In genomic region chr21:42525228-42525604, GRCh38 we compare ENCODE assay signal across 8 cellular contexts. TPM values are rescaled to one million over a fixed set of nuclear protein-coding genes. Genes with fewer than 3 reads are reported as not detected.
DNase-seq lines count a peak whose midpoint lies in the region; ATAC-seq and TF ChIP-seq lines count a peak whose summit lies in the region.

No MANE protein-coding gene starts in this region.

- POLR2A ChIA-PET in CD4-positive, alpha-beta memory T cell (lab: Charles Lee; ENCODE audit: partially characterized antibody), result interaction anchor here (4.0 kb wide), 1 partner anchor 10 kb away, joined by 42 read pairs; the partner anchor contains the start of gene SLC37A1

- TF ChIP-seq CTCF in OCI-LY1 (IDR thresholded peaks at IDR 0.05; ENCODE audit: low read length) (no peak), left ventricle myocardium inferior (IDR thresholded peaks at IDR 0.05; ENCODE audit: borderline replicate concordance) (no peak)

- H3K9ac ChIP-seq in OCI-LY1 (ENCODE audit: low read length), result peak overlapping the region; percentile 64

- no peaks in the 10 kb centered on the region for H3K9me3 Mint-ChIP-seq in CD4-positive, alpha-beta memory T cell
- no peaks in the 10 kb centered on the region for H3K9me3 Mint-ChIP-seq in stimulated activated memory B cell treated with anti-CD40 and anti-IgM and Interleukin-4, amounts not matched to agents 10 μg/mL and 1 μg/mL and 100 μg/mL, for 72 hours

- DNase-seq in CD4-positive, alpha-beta memory T cell, result no peak
- no peak for DNase-seq in left ventricle myocardium inferior
- DNase-seq in posterior cingulate gyrus, result no peak
- no peak for DNase-seq in NK-92 (lab: John Stamatoyannopoulos, UW; ENCODE audit: unreplicated experiment)

- 0 out of 2 replicates have a peak, but pooled peaks cover 7% of the 10 kb centered on the region for H3F3A ChIP-seq in OCI-LY1 (ENCODE audit: insufficient read depth, low read length)

- no peaks in the 10 kb centered on the region for H3K9me3 ChIP-seq in CD4-positive, alpha-beta memory T cell (ENCODE audit: control insufficient read depth in 1 of 2, low read length in 2 of 2)
- H3K9me3 ChIP-seq in OCI-LY1 (ENCODE audit: low read length), result no peaks in the 10 kb centered on the region
- no peaks in the 10 kb centered on the region for H3K9me3 ChIP-seq in left ventricle myocardium inferior (replicated peaks)

- no peak overlapping the region for H2AFZ ChIP-seq in OCI-LY1 (ENCODE audit: low read length)

- H3K27ac ChIP-seq in CD4-positive, alpha-beta memory T cell (ENCODE audit: low read depth, low read length), result no peak overlapping the region
- H3K27ac ChIP-seq in OCI-LY1 (ENCODE audit: low read depth, low read length, poor library complexity, severe bottlenecking) (peak overlapping the region; percentile 97), left ventricle myocardium inferior (replicated peaks) (peak overlapping the region; percentile 78)

- no peaks in the 10 kb centered on the region for H3K27me3 ChIP-seq in CD4-positive, alpha-beta memory T cell (ENCODE audit: insufficient read depth, low read length)
- no peaks in the 10 kb centered on the region for H3K27me3 ChIP-seq in OCI-LY1 (ENCODE audit: insufficient read depth, low read length)
- no peaks in the 10 kb centered on the region for H3K27me3 ChIP-seq in left ventricle myocardium inferior (ENCODE audit: low read depth)

- H3K79me2 ChIP-seq in OCI-LY1 (ENCODE audit: insufficient read depth, low read length), result no peaks in the 10 kb centered on the region

- H3K4me1 ChIP-seq in CD4-positive, alpha-beta memory T cell (ENCODE audit: insufficient read depth, low read length), result peaks cover 32% of the 10 kb centered on the region
- peaks cover 76% of the 10 kb centered on the region for H3K4me1 ChIP-seq in OCI-LY1 (ENCODE audit: insufficient read depth, low read length, severe bottlenecking)
- peaks cover 47% of the 10 kb centered on the region for H3K4me1 ChIP-seq in left ventricle myocardium inferior

- peak overlapping the region in 2 of 8 donors; percentile 38 to 43 for H3K4me3 Mint-ChIP-seq in CD4-positive, alpha-beta memory T cell
- H3K4me3 Mint-ChIP-seq in stimulated activated memory B cell treated with anti-CD40 and anti-IgM and Interleukin-4, amounts not matched to agents 10 μg/mL and 1 μg/mL and 100 μg/mL, for 72 hours, result peak overlapping the region; percentile 70

- H3K36me3 Mint-ChIP-seq in CD4-positive, alpha-beta memory T cell, result peaks cover 24 to 34% of the 10 kb centered on the region in 2 donors
- H3K36me3 Mint-ChIP-seq in stimulated activated memory B cell treated with anti-CD40 and anti-IgM and Interleukin-4, amounts not matched to agents 10 μg/mL and 1 μg/mL and 100 μg/mL, for 72 hours, result peaks cover 50% of the 10 kb centered on the region

- no peak overlapping the region for H3K4me3 ChIP-seq in CD4-positive, alpha-beta memory T cell (ENCODE audit: low read length in 2 of 2)
- peak overlapping the region; percentile 47 for H3K4me3 ChIP-seq in OCI-LY1 (ENCODE audit: low read depth, low read length, poor library complexity, severe bottlenecking)
- peak overlapping the region; percentile 53 for H3K4me3 ChIP-seq in left ventricle myocardium inferior

- peak overlapping the region; percentile 89 for H3K4me2 ChIP-seq in OCI-LY1 (ENCODE audit: low read length)

- CTCF ChIA-PET in CD4-positive, alpha-beta memory T cell (lab: Charles Lee; ENCODE audit: partially characterized antibody), result no interaction called here

- peaks cover 19 to 48% (median 35%) of the 10 kb centered on the region in 4 donors for H3K4me1 Mint-ChIP-seq in CD4-positive, alpha-beta memory T cell
- H3K4me1 Mint-ChIP-seq in stimulated activated memory B cell treated with anti-CD40 and anti-IgM and Interleukin-4, amounts not matched to agents 10 μg/mL and 1 μg/mL and 100 μg/mL, for 72 hours, result peaks cover 88% of the 10 kb centered on the region

- no peaks in the 10 kb centered on the region for H3K9me2 ChIP-seq in OCI-LY1 (ENCODE audit: low read depth, low read length)

- intact Hi-C loops in CD4-positive, alpha-beta memory T cell (cut with micrococcal nuclease), result no loop called here
- intact Hi-C loops in left ventricle myocardium inferior (cut with micrococcal nuclease), result no loop called here
- intact Hi-C loops in posterior cingulate gyrus (cut with DNase I), result no loop called here

- no peaks in the 10 kb centered on the region for H4K20me1 ChIP-seq in OCI-LY1 (ENCODE audit: insufficient read depth, low read length)

- peak overlapping the region in 5 of 7 donors; percentile 38 to 73 (median 68) for H3K27ac Mint-ChIP-seq in CD4-positive, alpha-beta memory T cell
- H3K27ac Mint-ChIP-seq in stimulated activated memory B cell treated with anti-CD40 and anti-IgM and Interleukin-4, amounts not matched to agents 10 μg/mL and 1 μg/mL and 100 μg/mL, for 72 hours, result peak overlapping the region; percentile 99

- no peaks in the 10 kb centered on the region for H3K27me3 Mint-ChIP-seq in CD4-positive, alpha-beta memory T cell
- no peaks in the 10 kb centered on the region for H3K27me3 Mint-ChIP-seq in stimulated activated memory B cell treated with anti-CD40 and anti-IgM and Interleukin-4, amounts not matched to agents 10 μg/mL and 1 μg/mL and 100 μg/mL, for 72 hours

- peak; percentile 28 for ATAC-seq in GM21515 (IDR thresholded peaks at IDR 0.05; ENCODE audit: unreplicated experiment)
- peak; percentile 52 for ATAC-seq in stimulated activated memory B cell treated with anti-CD40 and anti-IgM and Interleukin-4, amounts not matched to agents 10 μg/mL and 1 μg/mL and 100 μg/mL, for 72 hours
- no peak for ATAC-seq in GM18868 (IDR thresholded peaks at IDR 0.05; ENCODE audit: unreplicated experiment)

- H3K36me3 ChIP-seq in CD4-positive, alpha-beta memory T cell (ENCODE audit: insufficient read depth, low read length), result peaks cover 5% of the 10 kb centered on the region
- H3K36me3 ChIP-seq in OCI-LY1 (ENCODE audit: insufficient read depth, low read length) (peaks cover 19% of the 10 kb centered on the region; the same call in 1 of the 2 replicates), left ventricle myocardium inferior (peaks cover 3% of the 10 kb centered on the region)

RNA-seq across cellular contexts. Expression of gene SLC37A1, which starts 11.6 kb away (rescaled TPM):
- total RNA-seq in CD4-positive, alpha-beta memory T cell, result 10 to 100 TPM; 18.1 to 18.5 TPM
- polyA plus RNA-seq in CD4-positive, alpha-beta memory T cell, result 1 to 10 TPM; 4.7 to 7.0 TPM
- 3.8 TPM for total RNA-seq in left ventricle myocardium inferior

RNA-seq across cellular contexts. Expression of gene RSPH1, which starts 29.2 kb away (rescaled TPM):
- not detected for total RNA-seq in CD4-positive, alpha-beta memory T cell
- polyA plus RNA-seq in CD4-positive, alpha-beta memory T cell, result not detected
- total RNA-seq in left ventricle myocardium inferior, result not detected

Comparison
In these comparisons a context has a peak if more than half of its experiments do, and no peak if none do; other contexts are left out.
1. H3K4me3 ChIP-seq: peak in OCI-LY1 (single experiment) and left ventricle myocardium inferior (single experiment); none in CD4-positive, alpha-beta memory T cell (0 of 2).